ENCODE assay signal across 8 cellular contexts in the genomic region with DNA sequence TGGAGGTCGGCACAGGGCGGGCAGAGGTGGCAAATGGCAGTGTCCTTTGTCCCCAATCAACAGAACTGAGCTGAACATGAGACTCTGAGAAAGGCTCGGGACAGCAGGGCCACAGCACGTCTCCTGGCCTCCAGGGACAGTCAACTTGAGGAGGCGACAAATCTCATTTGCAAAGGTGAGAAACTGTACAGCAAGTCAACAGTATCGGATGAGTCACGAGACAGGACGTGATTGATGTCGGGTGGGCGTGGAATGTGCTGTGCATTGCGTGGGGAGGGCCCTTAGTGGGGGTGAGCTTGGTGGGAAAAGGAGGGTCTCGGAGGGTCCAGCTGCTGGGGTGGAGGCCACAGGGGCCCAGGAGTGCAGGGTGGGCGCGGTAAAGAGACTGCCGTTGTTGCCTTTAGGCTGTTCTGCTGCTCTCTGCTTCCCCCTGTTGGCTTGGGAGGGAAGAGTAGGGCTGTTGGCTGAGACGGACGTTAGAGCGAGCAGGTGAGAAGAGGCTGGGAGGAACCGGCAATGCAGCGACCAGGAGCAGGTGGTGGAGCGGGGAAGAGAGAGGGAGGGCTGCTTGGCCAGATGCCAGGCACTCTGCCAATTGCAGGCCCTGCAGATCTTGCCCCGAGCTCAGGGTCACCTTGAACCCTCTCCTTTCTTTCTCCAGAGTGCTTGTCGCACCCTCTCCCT.
A peak's percentile ranks its signal among the peaks of the same experiment; 100 is the strongest.
DNase-seq lines count a peak whose midpoint lies in the region; ATAC-seq and TF ChIP-seq lines count a peak whose summit lies in the region.

No MANE protein-coding gene starts in this region.

- H3K4me1 Mint-ChIP-seq in endothelial cell (ENCODE audit: unreplicated experiment), result peaks cover 17% of the 10 kb centered on the region
- H3K4me1 Mint-ChIP-seq in nephron, result peaks cover 51% of the 10 kb centered on the region

- H3K9me3 ChIP-seq in subcutaneous abdominal adipose tissue (ENCODE audit: control insufficient read depth in 5 of 5, low read length in 5 of 5), result no peaks in the 10 kb centered on the region

- H3K4me1 ChIP-seq in subcutaneous abdominal adipose tissue (ENCODE audit: control insufficient read depth in 5 of 5, insufficient read depth in 5 of 5, low read length in 5 of 5), result peaks cover 0 to 17% (median 11%) of the 10 kb centered on the region in 5 donors

- H3K27ac Mint-ChIP-seq in endothelial cell (ENCODE audit: unreplicated experiment), result no peak overlapping the region
- peak overlapping the region; percentile 68 to 90 (median 88) for H3K27ac Mint-ChIP-seq in nephron

- peak; percentile 67 for DNase-seq in Ammon's horn (ENCODE audit: low spot score)
- peak; percentile 99 for DNase-seq in NCI-H510A treated with DMSO at 0.1 percent for 48 hours (lab: John Stamatoyannopoulos, UW)
- DNase-seq in activated CD8-positive, alpha-beta memory T cell treated with anti-CD3 and anti-CD28 coated beads for 24 hours, result peak; percentile 92
- peak; percentile 82 for DNase-seq in endothelial cell (ENCODE audit: low spot score)

- peak overlapping the region in 2 of 5 donors; percentile 19 to 48 for H3K9ac ChIP-seq in subcutaneous abdominal adipose tissue (ENCODE audit: low read length in 5 of 5)

- peak; percentile 70 for TF ChIP-seq CTCF in endothelial cell (IDR thresholded peaks at IDR 0.05; ENCODE audit: unreplicated experiment)
- TF ChIP-seq CTCF in nephron (IDR thresholded peaks at IDR 0.05; ENCODE audit: unreplicated experiment in 3 of 3), result peak; percentile 37 to 61 (median 51)

- H3K4me3 ChIP-seq in subcutaneous abdominal adipose tissue (ENCODE audit: low read depth in 1 of 5, low read length in 5 of 5), result peak overlapping the region; percentile 29 to 57 (median 52)

- H3K27me3 Mint-ChIP-seq in endothelial cell (ENCODE audit: unreplicated experiment) (no peaks in the 10 kb centered on the region), nephron (ENCODE audit: low read depth) (peaks cover 9% of the 10 kb centered on the region)

- H3K36me3 Mint-ChIP-seq in endothelial cell (ENCODE audit: low read depth, unreplicated experiment) (no peaks in the 10 kb centered on the region), nephron (ENCODE audit: low read depth) (no peaks in the 10 kb centered on the region)

- peak overlapping the region; percentile 39 for H3K27ac ChIP-seq in subcutaneous abdominal adipose tissue (ENCODE audit: low read depth, low read length)

- no peaks in the 10 kb centered on the region for H3K27me3 ChIP-seq in subcutaneous abdominal adipose tissue (ENCODE audit: control insufficient read depth in 5 of 5, insufficient read depth in 4 of 5, low read length in 5 of 5)

- H3K4me3 Mint-ChIP-seq in endothelial cell (ENCODE audit: unreplicated experiment) (no peak overlapping the region), nephron (no peak overlapping the region)

- peak; percentile 47 for ATAC-seq in HG03354 (IDR thresholded peaks at IDR 0.05; ENCODE audit: poor library complexity, severe bottlenecking, unreplicated experiment)

- H3K9me3 Mint-ChIP-seq in endothelial cell (ENCODE audit: unreplicated experiment), result no peaks in the 10 kb centered on the region
- H3K9me3 Mint-ChIP-seq in nephron, result no peaks in the 10 kb centered on the region

- peak; percentile 64 for TF ChIP-seq POLR2A in GM19099 (IDR thresholded peaks at IDR 0.05; ENCODE audit: extremely low read depth, insufficient read length, low read depth)

- H3K36me3 ChIP-seq in subcutaneous abdominal adipose tissue (ENCODE audit: control insufficient read depth in 5 of 5, insufficient read depth in 5 of 5, low read length in 5 of 5), result no peaks in the 10 kb centered on the region

Comparison
In these comparisons a context has a peak if more than half of its experiments do, and no peak if none do; other contexts are left out.
1. Peak in every context shown above with its lines: DNase-seq, ATAC-seq, H3K4me3 ChIP-seq and H3K27ac ChIP-seq.